In the genomic region with DNA sequence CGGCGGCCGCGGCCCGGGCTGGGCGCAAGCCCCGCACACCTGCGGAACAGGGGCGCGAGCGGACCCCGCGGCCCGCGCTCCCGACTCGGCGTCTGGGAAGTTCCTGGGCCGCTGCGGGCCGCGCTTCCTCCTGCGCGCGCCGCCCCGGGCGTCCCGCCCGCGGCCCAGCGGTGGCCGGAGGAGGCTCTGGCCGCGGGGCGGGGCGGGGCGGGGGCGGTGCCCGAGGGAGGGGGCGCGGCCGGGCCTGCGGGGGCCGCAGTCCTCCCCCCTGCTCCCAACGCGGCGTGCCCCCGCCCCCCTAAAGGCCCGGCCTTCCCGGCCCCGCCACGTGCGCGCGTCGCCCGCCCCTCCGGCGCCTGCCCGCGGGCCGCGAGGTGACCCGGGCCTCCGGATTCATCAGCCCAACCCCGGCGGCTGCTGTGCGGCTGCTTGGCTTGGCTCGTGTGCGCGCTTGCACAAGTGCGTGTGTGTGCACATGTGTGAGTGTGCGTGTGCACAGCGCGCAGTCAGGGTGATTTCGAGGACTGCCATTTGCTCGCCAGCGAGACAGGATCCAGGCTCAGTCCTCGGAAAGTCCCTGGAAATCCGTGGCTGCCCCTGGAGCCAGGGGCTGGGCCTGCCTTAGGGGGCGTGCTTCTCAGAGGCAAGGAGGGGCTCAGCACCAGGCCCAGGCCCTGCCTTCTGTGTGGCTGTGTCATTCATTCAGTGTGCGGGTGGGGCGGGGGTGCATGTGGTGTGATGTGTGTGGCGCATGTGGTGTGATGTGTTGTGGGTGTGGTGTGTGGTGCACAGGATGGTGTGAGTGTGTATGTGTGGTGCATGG, we compare ENCODE assay signal across 8 cellular contexts. TPM values are rescaled to one million over a fixed set of nuclear protein-coding genes. Genes with fewer than 3 reads are reported as not detected.
A peak's percentile ranks its signal among the peaks of the same experiment; 100 is the strongest.
DNase-seq lines count a peak whose midpoint lies in the region; ATAC-seq and FAIRE-seq lines count a peak whose summit lies in the region.

A gene (minus strand): TSS at position 188 of the 823 bp plus-strand sequence. CDS start 370 bp downstream, outside the sequence.

- H3K36me3 ChIP-seq in small intestine (ENCODE audit: control insufficient read depth in 2 of 2, insufficient read depth in 2 of 2, low read length in 2 of 2), result no peaks in the 10 kb centered on the region

- H3K4me3 ChIP-seq in small intestine (ENCODE audit: low read depth in 1 of 2, low read length in 2 of 2), result peak within 1 kb of the TSS; percentile 50 to 69

- H3K9me3 Mint-ChIP-seq in activated CD4-positive, alpha-beta T cell treated with anti-CD3 and anti-CD28 coated beads for 36 hours (ENCODE audit: low read depth), result no peaks in the 10 kb centered on the region

- peaks cover 16% of the 10 kb centered on the region for H3K27me3 Mint-ChIP-seq in activated CD4-positive, alpha-beta T cell treated with anti-CD3 and anti-CD28 coated beads for 36 hours

- POLR2A ChIA-PET in activated CD4-positive, alpha-beta T cell treated with anti-CD3 and anti-CD28 coated beads for 36 hours (lab: Charles Lee), result no interaction called here

- peak; percentile 52 for ATAC-seq in activated CD4-positive, alpha-beta T cell treated with anti-CD3 and anti-CD28 coated beads for 36 hours
- ATAC-seq in HG02678 (IDR thresholded peaks at IDR 0.05; ENCODE audit: unreplicated experiment), result peak; percentile 62
- ATAC-seq in GM21825 (IDR thresholded peaks at IDR 0.05; ENCODE audit: unreplicated experiment), result no peak

- H3K4me1 ChIP-seq in small intestine (ENCODE audit: control insufficient read depth in 2 of 2, insufficient read depth in 1 of 2, low read depth in 1 of 2, low read length in 1 of 2), result peaks cover 0 to 10% of the 10 kb centered on the region in 2 donors

- intact Hi-C loops in activated CD4-positive, alpha-beta T cell treated with anti-CD3 and anti-CD28 coated beads for 36 hours (cut with DNase I, micrococcal nuclease), result no loop called here

- H3K9me3 ChIP-seq in small intestine (ENCODE audit: control insufficient read depth, low read depth), result no peaks in the 10 kb centered on the region

- H3K4me3 Mint-ChIP-seq in activated CD4-positive, alpha-beta T cell treated with anti-CD3 and anti-CD28 coated beads for 36 hours, result peak within 1 kb of the TSS; percentile 38

- peak; percentile 39 for DNase-seq in activated CD4-positive, alpha-beta T cell treated with anti-CD3 and anti-CD28 coated beads for 36 hours
- no peak for DNase-seq in activated CD4-positive, alpha-beta T cell treated with anti-CD3 and anti-CD28 coated beads, Interleukin-2, amount 50 U/mL, for 1 hour
- DNase-seq in RKO (ENCODE audit: low spot score), result peak; percentile 92
- peak in 9 of 61 donors; percentile 26 to 60 (median 39) for DNase-seq in caudate nucleus (lab: John Stamatoyannopoulos, UW)
- peak; percentile 83 for DNase-seq in islet precursor cell
- DNase-seq in small intestine, result peak; percentile 51

- H3K27me3 ChIP-seq in small intestine (ENCODE audit: control insufficient read depth in 2 of 2, insufficient read depth in 2 of 2, low read length in 2 of 2), result no peaks in the 10 kb centered on the region

- WGBS in small intestine, 3 donors, result 4 to 15% (median 8%) methylated on average over 36 to 85 of the region's 85 CpGs

- no peak for FAIRE-seq in small intestine (lab: Jason Lieb, UNC)

- no peaks in the 10 kb centered on the region for H3K36me3 Mint-ChIP-seq in activated CD4-positive, alpha-beta T cell treated with anti-CD3 and anti-CD28 coated beads for 36 hours (ENCODE audit: low read depth)

- H3K4me1 Mint-ChIP-seq in activated CD4-positive, alpha-beta T cell treated with anti-CD3 and anti-CD28 coated beads for 36 hours, result peaks cover 17% of the 10 kb centered on the region

- peak within 1 kb of the TSS; percentile 53 for H3K27ac Mint-ChIP-seq in activated CD4-positive, alpha-beta T cell treated with anti-CD3 and anti-CD28 coated beads for 36 hours

- H3K27ac ChIP-seq in caudate nucleus (ENCODE audit: low read depth, low read length), result peak within 1 kb of the TSS; percentile 61
- H3K27ac ChIP-seq in small intestine (ENCODE audit: low read depth in 1 of 2, low read length in 1 of 2), result peak within 1 kb of the TSS in 1 of 2 donors; percentile 45

- CTCF ChIA-PET in activated CD4-positive, alpha-beta T cell treated with anti-CD3 and anti-CD28 coated beads for 36 hours (lab: Charles Lee), result no interaction called here

RNA-seq across cellular contexts. Expression of the gene that starts here (rescaled TPM):
- total RNA-seq in activated CD4-positive, alpha-beta T cell treated with anti-CD3 and anti-CD28 coated beads for 36 hours, result 1 to 10 TPM; 6.8 to 7.3 TPM
- 10 to 100 TPM in 1 of 3 donors, 1 to 10 TPM in 2; 2.2 to 10.6 (median 2.9) TPM for polyA plus RNA-seq in small intestine
